ENCODE assay signal across 7 cellular contexts in the genomic region with DNA sequence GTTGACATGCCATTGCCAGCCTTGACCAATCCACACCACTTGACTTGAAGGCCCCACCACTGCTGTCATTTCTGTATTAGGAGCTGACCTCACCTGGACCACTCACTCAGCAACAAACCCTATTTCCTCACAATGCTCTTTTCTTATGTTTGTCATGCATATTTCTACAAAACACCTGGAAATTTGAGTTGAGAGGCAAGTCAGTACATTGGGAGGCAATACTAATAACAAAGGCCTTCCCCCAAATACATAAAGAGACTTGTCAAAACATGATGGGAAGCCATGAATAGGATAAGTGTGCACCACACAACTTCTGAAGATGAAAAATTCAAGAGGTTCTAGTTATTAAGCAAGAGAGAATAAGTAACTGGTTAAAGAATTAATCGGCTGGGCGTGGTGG.
"Had no signal": no experiment of that assay in that cellular context is flagged by ENCODE, and none has a peak within 500 bp of the region (broad histone marks: within the 10 kb centered on the region; RNA-seq: fewer than 3 reads in every experiment).

No MANE protein-coding gene starts in this region.

- ATAC-seq: HCT116, K562 had no signal

- H3K9me3 Mint-ChIP-seq: HFFc6 had no signal

- H3K4me1 ChIP-seq: HAP-1 had no signal

- DNase-seq: GOT3, H7, HFFc6, IMR-90 had no signal

- H3K27ac Mint-ChIP-seq: HFFc6 had no signal

- H3K9me3 ChIP-seq: HAP-1 had no signal

- H3K36me3 ChIP-seq: HAP-1 had no signal

- H3K4me3 ChIP-seq: HAP-1, K562 had no signal

- H3K4me3 Mint-ChIP-seq: HFFc6 had no signal
